9 cellular contexts compared by ENCODE assay signal in the genomic region with DNA sequence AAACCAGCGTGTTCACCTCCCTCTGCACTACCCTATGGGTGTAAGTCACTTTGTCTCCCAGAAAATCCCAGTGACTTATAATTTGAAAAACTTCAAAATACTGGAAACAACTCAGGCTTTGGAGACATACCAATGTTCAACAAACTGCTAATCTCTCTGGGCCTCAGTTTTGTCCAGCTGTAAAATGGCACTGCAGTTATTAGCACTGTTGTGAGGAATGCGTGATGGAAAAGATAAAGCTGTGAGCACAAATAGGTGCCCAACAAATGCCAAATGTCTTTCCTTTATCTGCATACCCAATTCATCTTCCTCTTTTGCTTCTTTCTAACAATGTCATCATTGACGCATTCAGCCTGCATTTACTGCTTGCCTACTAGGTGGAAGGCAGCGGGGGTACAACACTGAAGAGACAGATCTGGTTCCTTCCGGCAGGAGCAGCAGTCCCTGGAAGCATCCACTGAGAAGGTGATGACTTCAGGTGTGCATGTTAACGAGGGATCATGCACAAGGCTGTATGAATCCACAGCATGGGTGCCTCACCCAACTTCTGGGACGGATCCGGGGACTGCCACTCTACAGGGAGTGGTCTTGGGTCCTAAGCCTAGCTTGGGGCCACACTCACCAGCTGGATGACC.
DNase-seq lines count a peak whose midpoint lies in the region; ATAC-seq and TF ChIP-seq lines count a peak whose summit lies in the region.
"Had no signal": no experiment of that assay in that cellular context is flagged by ENCODE, and none has a peak within 500 bp of the region (broad histone marks: within the 10 kb centered on the region; RNA-seq: fewer than 3 reads in every experiment).

No MANE protein-coding gene starts in this region.

- H3K36me3 ChIP-seq in OCI-LY3 (replicated peaks; ENCODE audit: low read depth, low read length) (no peaks in the 10 kb centered on the region), mucosa of descending colon (ENCODE audit: low read depth) (no peaks in the 10 kb centered on the region)

- POLR2A ChIA-PET in activated CD4-positive, alpha-beta T cell treated with anti-CD3 and anti-CD28 coated beads for 36 hours (lab: Charles Lee) = no interaction called here

- no peak overlapping the region for H2AFZ ChIP-seq in OCI-LY3 (ENCODE audit: low read depth, low read length)

- ATAC-seq in activated CD4-positive, alpha-beta T cell treated with anti-CD3 and anti-CD28 coated beads for 36 hours = no peak
- peak; percentile 60 to 66 for ATAC-seq in stimulated activated naive B cell treated with anti-CD40 and anti-IgM and Interleukin-4, amounts not matched to agents 10 μg/mL and 1 μg/mL and 100 μg/mL, for 72 hours (replicated peaks)
- ATAC-seq in mucosa of descending colon = no peak
- ATAC-seq in HG02884 (IDR thresholded peaks at IDR 0.05; ENCODE audit: unreplicated experiment) = no peak

- CTCF ChIA-PET in activated CD4-positive, alpha-beta T cell treated with anti-CD3 and anti-CD28 coated beads for 36 hours (lab: Charles Lee) = interaction anchor here (0.7 to 4.0 kb wide), 4 partner anchors 10 to 316 kb away, joined by 3 to 29 read pairs (median 9); no protein-coding TSS in a partner anchor

- H3K27ac ChIP-seq in OCI-LY3 (ENCODE audit: low read length) = peak overlapping the region; percentile 7; the same call in 1 of the 2 replicates
- H3K27ac ChIP-seq in cingulate gyrus (ENCODE audit: low read depth, low read length) = peak overlapping the region; percentile 95

- peak overlapping the region; percentile 43 for H3K4me3 Mint-ChIP-seq in activated CD4-positive, alpha-beta T cell treated with anti-CD3 and anti-CD28 coated beads for 36 hours
- H3K4me3 Mint-ChIP-seq in stimulated activated naive B cell treated with anti-CD40 and anti-IgM and Interleukin-4, amounts not matched to agents 10 μg/mL and 1 μg/mL and 100 μg/mL, for 72 hours = peak overlapping the region; percentile 62 to 72
- H3K4me3 Mint-ChIP-seq in endothelial cell (ENCODE audit: unreplicated experiment) = no peak overlapping the region

- peaks cover 90% of the 10 kb centered on the region for H3K4me1 Mint-ChIP-seq in activated CD4-positive, alpha-beta T cell treated with anti-CD3 and anti-CD28 coated beads for 36 hours
- peaks cover 73 to 97% of the 10 kb centered on the region in 2 donors for H3K4me1 Mint-ChIP-seq in stimulated activated naive B cell treated with anti-CD40 and anti-IgM and Interleukin-4, amounts not matched to agents 10 μg/mL and 1 μg/mL and 100 μg/mL, for 72 hours
- peaks cover 64% of the 10 kb centered on the region for H3K4me1 Mint-ChIP-seq in endothelial cell (ENCODE audit: unreplicated experiment)

- H3K27me3 Mint-ChIP-seq in activated CD4-positive, alpha-beta T cell treated with anti-CD3 and anti-CD28 coated beads for 36 hours = no peaks in the 10 kb centered on the region
- no peaks in the 10 kb centered on the region for H3K27me3 Mint-ChIP-seq in stimulated activated naive B cell treated with anti-CD40 and anti-IgM and Interleukin-4, amounts not matched to agents 10 μg/mL and 1 μg/mL and 100 μg/mL, for 72 hours
- H3K27me3 Mint-ChIP-seq in endothelial cell (ENCODE audit: unreplicated experiment) = peaks cover 4% of the 10 kb centered on the region

- TF ChIP-seq CTCF in OCI-LY3 (IDR thresholded peaks at IDR 0.05; ENCODE audit: low read depth, low read length) = no peak
- no peak for TF ChIP-seq CTCF in endothelial cell (IDR thresholded peaks at IDR 0.05; ENCODE audit: unreplicated experiment)
- no peak for TF ChIP-seq CTCF in mucosa of descending colon (IDR thresholded peaks at IDR 0.05)

- H3K9me3 ChIP-seq in OCI-LY3 (ENCODE audit: insufficient read depth, low read length) (no peaks in the 10 kb centered on the region), mucosa of descending colon (no peaks in the 10 kb centered on the region)

- no peak for DNase-seq in activated CD4-positive, alpha-beta T cell treated with anti-CD3 and anti-CD28 coated beads for 36 hours
- no peak for DNase-seq in activated CD4-positive, alpha-beta T cell treated with anti-CD3 and anti-CD28 coated beads, Interleukin-2, amount 50 U/mL, for 1 hour
- no peak for DNase-seq in stimulated activated naive B cell treated with anti-CD40 and anti-IgM and Interleukin-4, amounts not matched to agents 10 μg/mL and 1 μg/mL and 100 μg/mL, for 72 hours
- no peak for DNase-seq in endothelial cell (ENCODE audit: low spot score)
- DNase-seq in mucosa of descending colon = no peak
- DNase-seq: NCI-H187 treated with DMSO at 0.1 percent for 48 hours had no signal

- H3K4me1 ChIP-seq in OCI-LY3 (ENCODE audit: low read length) (peaks cover 86% of the 10 kb centered on the region), mucosa of descending colon (ENCODE audit: low read depth) (peaks cover 72% of the 10 kb centered on the region)

- intact Hi-C loops in activated CD4-positive, alpha-beta T cell treated with anti-CD3 and anti-CD28 coated beads for 36 hours (cut with DNase I, micrococcal nuclease) = loop anchor here (1.0 to 5.0 kb wide), 4 partner anchors 9 to 336 kb away; no protein-coding TSS in a partner anchor
- intact Hi-C loops in mucosa of descending colon (cut with DNase I, micrococcal nuclease) = no loop called here

- H4K20me1 ChIP-seq in OCI-LY3 (ENCODE audit: insufficient read depth, low read length) = peaks cover 82% of the 10 kb centered on the region

- no peaks in the 10 kb centered on the region for H3K27me3 ChIP-seq in OCI-LY3 (ENCODE audit: low read depth, low read length)

- peak overlapping the region; percentile 14; the same call in 1 of the 2 replicates for H3K9ac ChIP-seq in OCI-LY3 (ENCODE audit: low read length)

- H3K79me2 ChIP-seq in OCI-LY3 (ENCODE audit: low read length) = peaks cover 100% of the 10 kb centered on the region

- H3K9me3 Mint-ChIP-seq in activated CD4-positive, alpha-beta T cell treated with anti-CD3 and anti-CD28 coated beads for 36 hours (ENCODE audit: low read depth) = no peaks in the 10 kb centered on the region
- no peaks in the 10 kb centered on the region for H3K9me3 Mint-ChIP-seq in stimulated activated naive B cell treated with anti-CD40 and anti-IgM and Interleukin-4, amounts not matched to agents 10 μg/mL and 1 μg/mL and 100 μg/mL, for 72 hours
- no peaks in the 10 kb centered on the region for H3K9me3 Mint-ChIP-seq in endothelial cell (ENCODE audit: unreplicated experiment)

- H3K4me2 ChIP-seq in OCI-LY3 (ENCODE audit: low read length) = peak overlapping the region; percentile 91

- peaks cover 14% of the 10 kb centered on the region for H3K36me3 Mint-ChIP-seq in activated CD4-positive, alpha-beta T cell treated with anti-CD3 and anti-CD28 coated beads for 36 hours (ENCODE audit: low read depth)
- H3K36me3 Mint-ChIP-seq in stimulated activated naive B cell treated with anti-CD40 and anti-IgM and Interleukin-4, amounts not matched to agents 10 μg/mL and 1 μg/mL and 100 μg/mL, for 72 hours = peaks cover 46 to 63% of the 10 kb centered on the region in 2 donors
- H3K36me3 Mint-ChIP-seq in endothelial cell (ENCODE audit: low read depth, unreplicated experiment) = no peaks in the 10 kb centered on the region

- peak overlapping the region; percentile 83 for H3K27ac Mint-ChIP-seq in activated CD4-positive, alpha-beta T cell treated with anti-CD3 and anti-CD28 coated beads for 36 hours
- H3K27ac Mint-ChIP-seq in stimulated activated naive B cell treated with anti-CD40 and anti-IgM and Interleukin-4, amounts not matched to agents 10 μg/mL and 1 μg/mL and 100 μg/mL, for 72 hours = peak overlapping the region; percentile 94
- no peak overlapping the region for H3K27ac Mint-ChIP-seq in endothelial cell (ENCODE audit: unreplicated experiment)

- H3K4me3 ChIP-seq in OCI-LY3 (ENCODE audit: low read length) (peak overlapping the region; percentile 73), mucosa of descending colon (no peak overlapping the region)

Comparison
In these comparisons a context has a peak if more than half of its experiments do, and no peak if none do; other contexts are left out.
1. ATAC-seq: peak in stimulated activated naive B cell treated with anti-CD40 and anti-IgM and Interleukin-4, amounts not matched to agents 10 μg/mL and 1 μg/mL and 100 μg/mL, for 72 hours (2 of 2); none in activated CD4-positive, alpha-beta T cell treated with anti-CD3 and anti-CD28 coated beads for 36 hours (single experiment), mucosa of descending colon (single experiment) and HG02884 (single experiment).
2. intact Hi-C loops: an anchor here in activated CD4-positive, alpha-beta T cell treated with anti-CD3 and anti-CD28 coated beads for 36 hours (1.0 to 5.0 kb wide); none called in mucosa of descending colon.